ENCODE assay signal across 2 cellular contexts in the genomic region with DNA sequence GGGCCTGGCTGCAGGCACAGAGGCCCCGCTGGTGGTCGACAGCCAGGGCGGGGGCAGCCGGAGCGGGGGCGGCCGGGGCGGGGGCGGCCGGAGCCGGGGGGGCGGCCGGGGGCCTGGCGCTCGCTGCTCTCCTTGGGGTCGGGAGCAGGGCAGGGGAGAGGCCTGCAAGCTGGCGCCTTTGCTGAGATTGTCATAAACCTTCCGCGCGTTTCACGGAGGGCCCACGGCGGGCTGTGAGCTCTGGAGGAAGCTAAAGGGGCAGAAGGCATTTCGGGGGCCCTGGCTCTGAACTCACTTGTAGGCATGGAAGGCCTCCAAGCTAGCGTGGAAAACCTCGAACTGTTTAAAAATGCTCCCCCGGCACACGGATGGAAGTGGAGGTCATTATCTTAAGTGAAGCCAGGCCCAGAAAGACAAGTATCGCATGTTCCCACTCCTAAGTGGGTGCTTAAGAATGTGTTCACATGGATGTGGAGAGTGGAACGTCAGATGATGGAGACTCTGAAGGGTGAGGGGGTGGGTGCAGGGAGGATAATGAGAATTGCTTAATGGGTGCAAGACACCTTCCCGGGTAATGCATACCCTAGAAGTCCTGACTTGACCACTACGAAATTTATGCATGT.
TF ChIP-seq lines count a peak whose summit lies in the region.

No MANE protein-coding gene starts in this region.

TF ChIP-seq in liver, 16 proteins besides CTCF, POLR2A, EP300 and RAD21:
- no peak for TF ChIP-seq YY1 (IDR thresholded peaks at IDR 0.05)
- TF ChIP-seq, protein P1, sequence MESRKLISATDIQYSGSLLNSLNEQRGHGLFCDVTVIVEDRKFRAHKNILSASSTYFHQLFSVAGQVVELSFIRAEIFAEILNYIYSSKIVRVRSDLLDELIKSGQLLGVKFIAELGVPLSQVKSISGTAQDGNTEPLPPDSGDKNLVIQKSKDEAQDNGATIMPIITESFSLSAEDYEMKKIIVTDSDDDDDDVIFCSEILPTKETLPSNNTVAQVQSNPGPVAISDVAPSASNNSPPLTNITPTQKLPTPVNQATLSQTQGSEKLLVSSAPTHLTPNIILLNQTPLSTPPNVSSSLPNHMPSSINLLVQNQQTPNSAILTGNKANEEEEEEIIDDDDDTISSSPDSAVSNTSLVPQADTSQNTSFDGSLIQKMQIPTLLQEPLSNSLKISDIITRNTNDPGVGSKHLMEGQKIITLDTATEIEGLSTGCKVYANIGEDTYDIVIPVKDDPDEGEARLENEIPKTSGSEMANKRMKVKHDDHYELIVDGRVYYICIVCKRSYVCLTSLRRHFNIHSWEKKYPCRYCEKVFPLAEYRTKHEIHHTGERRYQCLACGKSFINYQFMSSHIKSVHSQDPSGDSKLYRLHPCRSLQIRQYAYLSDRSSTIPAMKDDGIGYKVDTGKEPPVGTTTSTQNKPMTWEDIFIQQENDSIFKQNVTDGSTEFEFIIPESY (IDR thresholded peaks at IDR 0.05), result no peak
- no peak for TF ChIP-seq SP1 (IDR thresholded peaks at IDR 0.05)
- TF ChIP-seq NR2F2 (IDR thresholded peaks at IDR 0.05), result no peak
- TF ChIP-seq, protein P2, sequence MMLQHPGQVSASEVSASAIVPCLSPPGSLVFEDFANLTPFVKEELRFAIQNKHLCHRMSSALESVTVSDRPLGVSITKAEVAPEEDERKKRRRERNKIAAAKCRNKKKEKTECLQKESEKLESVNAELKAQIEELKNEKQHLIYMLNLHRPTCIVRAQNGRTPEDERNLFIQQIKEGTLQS (IDR thresholded peaks at IDR 0.05), result no peak
- no peak for TF ChIP-seq REST (IDR thresholded peaks at IDR 0.05)
- TF ChIP-seq FOXA2 (IDR thresholded peaks at IDR 0.05), result no peak
- TF ChIP-seq GABPA (IDR thresholded peaks at IDR 0.05 in 1 of 2, conservative IDR thresholded peaks at IDR 0.05 in 1 of 2), result no peak
- TF ChIP-seq JUND (IDR thresholded peaks at IDR 0.05), result no peak
- no peak for TF ChIP-seq HNF4A (conservative IDR thresholded peaks at IDR 0.05)
- TF ChIP-seq MAX (IDR thresholded peaks at IDR 0.05), result no peak
- no peak for TF ChIP-seq RXRA (IDR thresholded peaks at IDR 0.05)
- no peak for TF ChIP-seq EGR1 (IDR thresholded peaks at IDR 0.05; ENCODE audit: low read depth in 2 of 2)
- TF ChIP-seq HNF4G (IDR thresholded peaks at IDR 0.05), result no peak
- no peak for TF ChIP-seq TAF1 (conservative IDR thresholded peaks at IDR 0.05)
- TF ChIP-seq FOXA1 (IDR thresholded peaks at IDR 0.05), result no peak
TF ChIP-seq in liver: peak in this region for 0.

TF ChIP-seq in HepG2, 621 proteins besides CTCF, POLR2A, EP300 and RAD21:
- TF ChIP-seq, protein P3, sequence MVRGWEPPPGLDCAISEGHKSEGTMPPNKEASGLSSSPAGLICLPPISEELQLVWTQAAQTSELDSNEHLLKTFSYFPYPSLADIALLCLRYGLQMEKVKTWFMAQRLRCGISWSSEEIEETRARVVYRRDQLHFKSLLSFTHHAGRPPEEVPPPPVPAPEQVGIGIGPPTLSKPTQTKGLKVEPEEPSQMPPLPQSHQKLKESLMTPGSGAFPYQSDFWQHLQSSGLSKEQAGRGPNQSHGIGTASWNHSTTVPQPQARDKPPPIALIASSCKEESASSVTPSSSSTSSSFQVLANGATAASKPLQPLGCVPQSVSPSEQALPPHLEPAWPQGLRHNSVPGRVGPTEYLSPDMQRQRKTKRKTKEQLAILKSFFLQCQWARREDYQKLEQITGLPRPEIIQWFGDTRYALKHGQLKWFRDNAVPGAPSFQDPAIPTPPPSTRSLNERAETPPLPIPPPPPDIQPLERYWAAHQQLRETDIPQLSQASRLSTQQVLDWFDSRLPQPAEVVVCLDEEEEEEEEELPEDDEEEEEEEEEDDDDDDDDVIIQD (CRISPR knock-in tag; IDR thresholded peaks at IDR 0.05; ENCODE audit: low read depth), result no peak
- TF ChIP-seq KDM5B (CRISPR knock-in tag; IDR thresholded peaks at IDR 0.05; ENCODE audit: borderline replicate concordance) (no peak), CHD2 (IDR thresholded peaks at IDR 0.05; ENCODE audit: low read depth, low read length) (no peak), JUNB (CRISPR knock-in tag; IDR thresholded peaks at IDR 0.05; ENCODE audit: borderline replicate concordance) (no peak), ZNF12 (CRISPR knock-in tag; IDR thresholded peaks at IDR 0.05) (no peak), EED (CRISPR knock-in tag; IDR thresholded peaks at IDR 0.05) (no peak), ZNF292 (CRISPR knock-in tag; IDR thresholded peaks at IDR 0.05; ENCODE audit: borderline replicate concordance, low read depth) (no peak), KMT2B (CRISPR knock-in tag; IDR thresholded peaks at IDR 0.05) (no peak)
- TF ChIP-seq, protein P4, sequence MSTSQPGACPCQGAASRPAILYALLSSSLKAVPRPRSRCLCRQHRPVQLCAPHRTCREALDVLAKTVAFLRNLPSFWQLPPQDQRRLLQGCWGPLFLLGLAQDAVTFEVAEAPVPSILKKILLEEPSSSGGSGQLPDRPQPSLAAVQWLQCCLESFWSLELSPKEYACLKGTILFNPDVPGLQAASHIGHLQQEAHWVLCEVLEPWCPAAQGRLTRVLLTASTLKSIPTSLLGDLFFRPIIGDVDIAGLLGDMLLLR (CRISPR knock-in tag; IDR thresholded peaks at IDR 0.05), result no peak
